2 cellular contexts compared by ENCODE assay signal in genomic region chr2:8546319-8547283, GRCh38.
TF ChIP-seq lines count a peak whose summit lies in the region.

No MANE protein-coding gene starts in this region.

TF ChIP-seq in IMR-90, 13 proteins besides CTCF, POLR2A, EP300 and RAD21:
- TF ChIP-seq RFX5 (IDR thresholded peaks at IDR 0.05; ENCODE audit: low read depth, low read length) (no peak), FOS (IDR thresholded peaks at IDR 0.05; ENCODE audit: low read depth, low read length) (no peak), ELK1 (IDR thresholded peaks at IDR 0.05; ENCODE audit: borderline replicate concordance, low read depth, low read length) (no peak), SMC3 (IDR thresholded peaks at IDR 0.05; ENCODE audit: low read depth, low read length) (no peak), CHD1 (IDR thresholded peaks at IDR 0.05; ENCODE audit: low read depth, low read length) (no peak), USF2 (IDR thresholded peaks at IDR 0.05; ENCODE audit: low read depth, low read length) (no peak), BHLHE40 (IDR thresholded peaks at IDR 0.05; ENCODE audit: low read depth, low read length) (no peak), MAZ (IDR thresholded peaks at IDR 0.05; ENCODE audit: borderline replicate concordance, low read depth, low read length) (no peak), CEBPB (IDR thresholded peaks at IDR 0.05; ENCODE audit: low read depth, low read length) (no peak), NFE2L2 (IDR thresholded peaks at IDR 0.05; ENCODE audit: low read depth, low read length) (no peak)

TF ChIP-seq in HepG2, 621 proteins besides CTCF, POLR2A, EP300 and RAD21:
- TF ChIP-seq MATR3 (CRISPR knock-in tag; IDR thresholded peaks at IDR 0.05) (no peak), CCDC6 (CRISPR knock-in tag; IDR thresholded peaks at IDR 0.05) (no peak), FOXO4 (CRISPR knock-in tag; conservative IDR thresholded peaks at IDR 0.05) (0 out of 2 replicates have a peak, but pooled peaks have one; percentile 80)
